ENCODE assay signal across 26 cellular contexts in the genomic region with DNA sequence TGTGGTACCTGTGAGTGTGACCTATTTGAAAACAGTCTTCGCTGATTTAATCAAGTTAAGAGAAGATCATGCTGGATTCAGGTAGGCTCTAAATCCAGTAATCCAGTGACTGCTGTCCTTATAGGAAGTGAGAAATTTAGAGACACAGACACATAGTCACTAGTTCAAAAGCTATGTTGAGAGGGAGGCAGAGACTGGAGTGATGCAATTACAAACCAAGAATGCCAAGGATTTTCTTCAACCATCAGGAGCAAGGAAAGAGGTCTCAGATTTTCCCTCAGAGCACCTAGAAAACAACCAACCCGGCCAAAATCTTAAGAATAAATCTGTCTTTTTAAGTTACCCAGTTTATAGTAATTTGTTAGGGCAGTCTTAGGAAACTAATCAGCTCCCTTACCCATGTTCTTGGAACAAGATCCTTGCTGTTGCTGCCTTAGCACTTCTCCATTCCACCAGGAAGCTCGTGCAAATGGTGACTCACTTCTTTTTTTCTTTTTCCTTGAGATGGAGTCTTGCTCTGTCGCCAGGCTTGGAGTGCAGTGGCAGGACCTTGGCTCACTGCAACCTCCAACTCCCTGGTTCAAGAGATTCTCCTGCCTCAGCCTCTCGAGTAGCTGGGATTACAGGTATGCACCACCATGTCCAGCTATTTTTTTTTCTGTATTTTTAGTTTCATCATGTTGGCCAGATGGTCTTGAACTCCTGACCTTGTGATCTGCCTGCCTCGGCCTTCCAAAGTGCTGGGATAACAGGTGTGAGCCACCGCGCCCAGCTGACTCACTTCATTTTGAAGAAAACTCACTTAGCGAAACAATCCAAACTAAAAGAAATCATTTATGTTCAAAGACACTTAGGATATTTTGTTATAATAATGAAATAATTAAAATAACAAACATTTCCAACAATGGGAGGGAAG. TPM values are rescaled to one million over a fixed set of nuclear protein-coding genes. Genes with fewer than 3 reads are reported as not detected.
DNase-seq lines count a peak whose midpoint lies in the region; FAIRE-seq and TF ChIP-seq lines count a peak whose summit lies in the region.
"Had no signal": no experiment of that assay in that cellular context is flagged by ENCODE, and none has a peak within 500 bp of the region (broad histone marks: within the 10 kb centered on the region; RNA-seq: fewer than 3 reads in every experiment).

No MANE protein-coding gene starts in this region.

- H2BK5ac ChIP-seq in H1 (ENCODE audit: low read depth, low read length), result no peak overlapping the region

- H2BK120ac ChIP-seq in H1 (replicated peaks; ENCODE audit: low read depth, low read length), result no peak overlapping the region

- TF ChIP-seq EP300 in H1 (IDR thresholded peaks at IDR 0.05; ENCODE audit: borderline replicate concordance in 1 of 2, low read depth in 2 of 2, low read length in 2 of 2), result no peak

- no peak overlapping the region for H3K23ac ChIP-seq in H1 (ENCODE audit: insufficient read length)

- CTCF ChIA-PET in HEK293 (lab: Yijun Ruan, JAX), result interaction anchor here (0.6 to 4.2 kb wide), 8 partner anchors 9 to 245 kb away, joined by 3 to 24 read pairs (median 4); partner anchors contain the start of gene ZNF184
- CTCF ChIA-PET in H1 (lab: Charles Lee; ENCODE audit: partially characterized antibody), result interaction anchor here (0.6 to 7.2 kb wide), 4 partner anchors 10 to 157 kb away, joined by 3 to 45 read pairs (median 4); no protein-coding TSS in a partner anchor

- H2BK20ac ChIP-seq in H1 (ENCODE audit: low read length), result no peak overlapping the region

- H3K23me2 ChIP-seq in H1 (ENCODE audit: low read depth, low read length), result no peaks in the 10 kb centered on the region

- no peak for TF ChIP-seq RAD21 in H1 (IDR thresholded peaks at IDR 0.05 in 1 of 2, conservative IDR thresholded peaks at IDR 0.05 in 1 of 2; ENCODE audit: low read depth in 2 of 2, low read length in 2 of 2)

- H3K27me3 ChIP-seq in H1 (replicated peaks in 1 of 4; ENCODE audit: control insufficient read depth in 3 of 4, extremely low read depth in 1 of 4, insufficient read depth in 3 of 4, low read length in 3 of 4) (no peaks in the 10 kb centered on the region), small intestine (ENCODE audit: control insufficient read depth in 2 of 2, insufficient read depth in 2 of 2, low read length in 2 of 2) (peaks cover 0 to 2% of the 10 kb centered on the region in 2 donors)

- no peak overlapping the region for H3K56ac ChIP-seq in H1 (replicated peaks; ENCODE audit: insufficient read length, low read depth, low read length)

- no peaks in the 10 kb centered on the region for H3K9me3 ChIP-seq in ES-I3 (ENCODE audit: control insufficient read depth, insufficient read depth, low read length)
- H3K9me3 ChIP-seq in HEK293 (ENCODE audit: control insufficient read depth, insufficient read depth, low read depth, low read length), result no peaks in the 10 kb centered on the region
- H3K9me3 ChIP-seq in H1 (ENCODE audit: insufficient read depth in 2 of 2, low read depth in 1 of 2, low read length in 1 of 2), result no peaks in the 10 kb centered on the region
- H3K9me3 ChIP-seq in small intestine (ENCODE audit: control insufficient read depth, low read depth), result no peaks in the 10 kb centered on the region
- H3K9me3 ChIP-seq: MG63 had no signal

- POLR2A ChIA-PET in HEK293 (lab: Yijun Ruan, JAX), result interaction anchor here (1.1 to 1.2 kb wide), 2 partner anchors 12 to 386 kb away, joined by 3 read pairs; a partner anchor contains a TSS
- POLR2A ChIA-PET in H1 (lab: Charles Lee; ENCODE audit: partially characterized antibody), result interaction anchor here (0.6 to 1.8 kb wide), 4 partner anchors 11 to 421 kb away, joined by 3 to 8 read pairs (median 4); a partner anchor contains a TSS

- H3K14ac ChIP-seq in H1 (ENCODE audit: insufficient read length), result no peak overlapping the region

- no peak overlapping the region for H3K4ac ChIP-seq in H1 (replicated peaks; ENCODE audit: insufficient read length, low read depth, low read length)

- H2BK12ac ChIP-seq in H1 (ENCODE audit: low read depth, low read length), result no peak overlapping the region

- DNase-seq in OCI-M1 (lab: John Stamatoyannopoulos, UW) (peak; percentile 38), H1 (ENCODE audit: low read depth in 1 of 2, low spot score in 2 of 2) (no peak), NCI-H2107 treated with DMSO at 0.1 percent for 48 hours (lab: John Stamatoyannopoulos, UW; ENCODE audit: unreplicated experiment) (no peak), small intestine (no peak), pons (ENCODE audit: low spot score) (no peak)
- DNase-seq: CD4-positive, CD25-positive, alpha-beta regulatory T cell; DMS79 treated with DMSO at 0.1 percent for 48 hours; Kasumi-1; MG63; NCI-H1105; NCI-H146; NCI-H2029 treated with DMSO at 0.1 percent for 48 hours; NCI-H2171; NCI-H345; NCI-H524 treated with DMSO at 0.1 percent for 48 hours; NCI-H82; RPMI8226; SHP77; SW 1271; T-helper 17 cell had no signal

- 87% methylated on average over 9 of the region's 9 CpGs; no CpG with 5 or more reads in 1 of the 2 experiments for WGBS in H1 (ENCODE audit: extremely low coverage in 1 of 2, insufficient coverage in 1 of 2, insufficient read length in 1 of 2, insufficient replicate concordance in 2 of 2, low coverage in 1 of 2, low lambda C conversion rate in 2 of 2, missing lambda C conversion rate in 1 of 2), 2 experiments
- WGBS in small intestine, 3 donors, result 80 to 82% (median 81%) methylated on average over 9 of the region's 9 CpGs

- no peak overlapping the region for H4K91ac ChIP-seq in H1 (replicated peaks; ENCODE audit: insufficient read length, low read length)

- H3K36me3 ChIP-seq in ES-I3 (ENCODE audit: insufficient read depth, low read length) (no peaks in the 10 kb centered on the region), HEK293 (ENCODE audit: control insufficient read depth in 2 of 2, insufficient read depth in 1 of 2, low read length in 2 of 2) (no peaks in the 10 kb centered on the region), H1 (ENCODE audit: control insufficient read depth in 2 of 4, insufficient read depth in 4 of 4, low read length in 3 of 4) (no peaks in the 10 kb centered on the region; a peak in 1 of 8 replicates), small intestine (ENCODE audit: control insufficient read depth in 2 of 2, insufficient read depth in 2 of 2, low read length in 2 of 2) (no peaks in the 10 kb centered on the region)
- H3K36me3 ChIP-seq: MG63 had no signal

- peak overlapping the region; percentile 72; the same call in 1 of the 2 replicates for H2AFZ ChIP-seq in H1 (ENCODE audit: low read length)

- H3K27ac ChIP-seq in HEK293 (ENCODE audit: extremely low read depth, low read depth, low read length) (no peak overlapping the region), H1 (ENCODE audit: low read depth, low read length) (no peak overlapping the region), small intestine (ENCODE audit: low read depth in 1 of 2, low read length in 1 of 2) (no peak overlapping the region)

- TF ChIP-seq CTCF in HEK293 (tag by site-specific recombination; IDR thresholded peaks at IDR 0.05) (no peak), H1 (IDR thresholded peaks at IDR 0.05; ENCODE audit: control extremely low read depth in 1 of 3, insufficient read depth in 1 of 3, low read depth in 1 of 3, low read length in 3 of 3) (no peak)

- no peaks in the 10 kb centered on the region for H4K20me1 ChIP-seq in H1 (replicated peaks in 1 of 2; ENCODE audit: control insufficient read depth in 1 of 2, insufficient read depth in 2 of 2, low read length in 2 of 2)

- H3K9ac ChIP-seq in ES-I3 (ENCODE audit: low read depth, low read length) (peak overlapping the region; percentile 1; the same call in 1 of the 2 replicates), H1 (replicated peaks in 1 of 4; ENCODE audit: extremely low read depth in 1 of 4, low read depth in 3 of 4, low read length in 3 of 4) (no peak overlapping the region)

- FAIRE-seq in H1 (lab: Jason Lieb, UNC) (no peak), small intestine (lab: Jason Lieb, UNC) (no peak)
- FAIRE-seq: G401.6, GM12892, H54, HTR-8/SVneo had no signal

- TF ChIP-seq POLR2A in H1 (IDR thresholded peaks at IDR 0.05; ENCODE audit: control extremely low read depth in 1 of 2, low read depth in 2 of 2, low read length in 2 of 2), result no peak

- H3K4me1 ChIP-seq in ES-I3 (ENCODE audit: insufficient read depth, low read length) (peaks cover 10% of the 10 kb centered on the region; the same call in 1 of the 2 replicates), HEK293 (ENCODE audit: control insufficient read depth, insufficient read depth, low read length) (no peaks in the 10 kb centered on the region), H1 (replicated peaks in 1 of 4; ENCODE audit: control insufficient read depth in 3 of 4, insufficient read depth in 4 of 4, low read length in 3 of 4) (peaks cover 0 to 11% (median 0%) of the 10 kb centered on the region in 4 experiments; a peak in 2 of 7 replicates), small intestine (ENCODE audit: control insufficient read depth in 2 of 2, insufficient read depth in 1 of 2, low read depth in 1 of 2, low read length in 1 of 2) (no peaks in the 10 kb centered on the region)

- H4K8ac ChIP-seq in H1 (ENCODE audit: extremely low read depth, insufficient read depth, low read length), result no peak overlapping the region

- H3K79me2 ChIP-seq in H1 (ENCODE audit: control insufficient read depth in 1 of 2, insufficient read depth in 2 of 2, low read length in 2 of 2), result no peaks in the 10 kb centered on the region

- H3K18ac ChIP-seq in H1 (ENCODE audit: extremely low read depth, low read length), result no peak overlapping the region

- H3K4me2 ChIP-seq in H1 (ENCODE audit: insufficient read depth in 1 of 2, low read depth in 2 of 2, low read length in 2 of 2), result no peak overlapping the region; a peak in 1 of 4 replicates

- H2BK15ac ChIP-seq in H1 (ENCODE audit: low read length), result no peak overlapping the region

- no peak overlapping the region for H4K5ac ChIP-seq in H1 (ENCODE audit: insufficient read length, low read depth, low read length)

- no peak overlapping the region for H2AK5ac ChIP-seq in H1 (ENCODE audit: low read depth, low read length)

- no peaks in the 10 kb centered on the region for H3K79me1 ChIP-seq in H1 (ENCODE audit: low read depth, low read length)

- H3K4me3 ChIP-seq in HEK293 (ENCODE audit: low read depth, low read length), result no peak overlapping the region
- no peak overlapping the region for H3K4me3 ChIP-seq in H1 (ENCODE audit: extremely low read depth in 1 of 4, insufficient read depth in 2 of 4, low read depth in 3 of 4, low read length in 4 of 4)
- no peak overlapping the region for H3K4me3 ChIP-seq in small intestine (ENCODE audit: low read depth in 1 of 2, low read length in 2 of 2)
- H3K4me3 ChIP-seq: MG63 had no signal

RNA-seq across cellular contexts. Expression of gene ZNF184, which starts 34.4 kb away (rescaled TPM):
- 11.7 and 12.3 TPM in 2 replicates for total RNA-seq in H1 (2021; fragmentation: NEBNext Ultra II Directional; extraction: Animal tissue kit (Norgen Biotek cat#: 25700))
- 1.1 and 1.9 TPM in 2 replicates for polyA plus RNA-seq in H1 (2011; rRNA removed)
- polyA plus RNA-seq in H1 (2011; cell fraction: cytosol; rRNA removed), result 2.4 TPM
- 1.1 TPM for polyA plus RNA-seq in H1 (2011; cell fraction: nucleus; rRNA removed)
- 3.1 to 5.6 TPM (median 3.5 TPM) in 4 replicates for polyA plus RNA-seq in H1 (2012, experiment 1 of 2)
- polyA plus RNA-seq in H1 (2012, experiment 2 of 2), result 0.35 TPM
- polyA plus RNA-seq in H1 (2013, experiment 1 of 2), result 8.5 TPM
- 8.1 TPM for polyA plus RNA-seq in H1 (2013, experiment 2 of 2)
- polyA minus RNA-seq in H1 (2011; rRNA and poly(A)+ RNA removed), result 6.3 and 7.7 TPM in 2 replicates
- polyA minus RNA-seq in H1 (2011; cell fraction: cytosol; rRNA and poly(A)+ RNA removed), result 5.1 TPM
- 11.6 TPM for polyA minus RNA-seq in H1 (2011; cell fraction: nucleus; rRNA and poly(A)+ RNA removed)
- polyA plus RNA-seq in small intestine, result 1 to 10 TPM; 1.6 to 3.7 (median 1.8) TPM
